1 cellular context compared by ENCODE assay signal in the genomic region with DNA sequence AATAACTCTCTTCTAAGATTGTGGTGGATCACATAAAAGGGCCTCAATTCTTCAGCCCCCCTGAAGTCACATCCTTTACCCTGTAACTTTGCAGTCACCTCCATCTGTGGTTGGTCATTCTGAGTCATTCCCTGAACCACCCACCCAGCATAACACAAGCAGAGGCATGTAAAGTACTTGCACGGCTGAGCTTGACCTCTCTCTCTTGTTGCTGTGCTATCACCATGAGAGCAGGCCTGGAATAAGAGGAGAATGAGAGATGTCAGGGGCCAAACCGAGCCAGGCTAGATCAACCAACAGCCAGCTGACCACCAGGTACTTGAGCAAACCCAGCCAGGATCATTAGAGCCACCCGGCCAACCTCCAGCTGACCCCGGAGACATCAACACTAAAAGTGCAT.
TF ChIP-seq lines count a peak whose summit lies in the region.

No MANE protein-coding gene starts in this region.

TF ChIP-seq in IMR-90, 13 proteins besides CTCF, POLR2A, EP300 and RAD21 (continued from another document):
- TF ChIP-seq, protein P1, sequence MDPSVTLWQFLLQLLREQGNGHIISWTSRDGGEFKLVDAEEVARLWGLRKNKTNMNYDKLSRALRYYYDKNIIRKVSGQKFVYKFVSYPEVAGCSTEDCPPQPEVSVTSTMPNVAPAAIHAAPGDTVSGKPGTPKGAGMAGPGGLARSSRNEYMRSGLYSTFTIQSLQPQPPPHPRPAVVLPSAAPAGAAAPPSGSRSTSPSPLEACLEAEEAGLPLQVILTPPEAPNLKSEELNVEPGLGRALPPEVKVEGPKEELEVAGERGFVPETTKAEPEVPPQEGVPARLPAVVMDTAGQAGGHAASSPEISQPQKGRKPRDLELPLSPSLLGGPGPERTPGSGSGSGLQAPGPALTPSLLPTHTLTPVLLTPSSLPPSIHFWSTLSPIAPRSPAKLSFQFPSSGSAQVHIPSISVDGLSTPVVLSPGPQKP (IDR thresholded peaks at IDR 0.05; ENCODE audit: borderline replicate concordance, low read depth, low read length), result no peak
- TF ChIP-seq BHLHE40 (IDR thresholded peaks at IDR 0.05; ENCODE audit: low read depth, low read length) (peak; percentile 23; the same call in 1 of the 2 replicates), RFX5 (IDR thresholded peaks at IDR 0.05; ENCODE audit: low read depth, low read length) (no peak)
TF ChIP-seq in IMR-90: peak in this region for 2.
